26 cellular contexts compared by ENCODE assay signal in genomic region chr3:103380391-103380790, GRCh38.
"Had no signal": no experiment of that assay in that cellular context is flagged by ENCODE, and none has a peak within 500 bp of the region (broad histone marks: within the 10 kb centered on the region; RNA-seq: fewer than 3 reads in every experiment).

No MANE protein-coding gene starts in this region.

- H3K36me3 ChIP-seq: stomach, suprapubic skin, thoracic aorta, thyroid gland, tibial artery, tibial nerve, transverse colon, upper lobe of left lung, upper lobe of right lung, uterus, vagina had no signal

- H3K27ac ChIP-seq: stomach, suprapubic skin, testis, thoracic aorta, thyroid gland, tibial artery, tibial nerve, transverse colon, upper lobe of left lung, upper lobe of right lung, uterus, vagina had no signal

- DNase-seq: stimulated activated CD4-positive, alpha-beta T cell treated with anti-CD3 and anti-CD28 coated beads, Interleukin-2, amount 100 ng/mL, for 48 hours; stimulated activated CD4-positive, alpha-beta T cell treated with anti-CD3 and anti-CD28 coated beads, Interleukin-4, amount 100 ng/mL, for 1 hour; stimulated activated CD4-positive, alpha-beta T cell treated with anti-CD3 and anti-CD28 coated beads, Interleukin-4, amount 100 ng/mL, for 24 hours; stimulated activated CD4-positive, alpha-beta T cell treated with anti-CD3 and anti-CD28 coated beads, Interleukin-4, amount 100 ng/mL, for 4 hours; stimulated activated CD8-positive, alpha-beta memory T cell treated with anti-CD3 and anti-CD28 coated beads, Interleukin-4, amount 100 ng/mL, for 48 hours; stimulated activated naive B cell treated with anti-CD40 and anti-IgM and Interleukin-4, amounts not matched to agents 10 μg/mL and 1 μg/mL and 100 μg/mL, for 72 hours; stimulated activated naive CD4-positive, alpha-beta T cell; stimulated activated naive CD4-positive, alpha-beta T cell treated with Interleukin-2 at 50 U/mL for 16 hours; stimulated activated naive CD8-positive, alpha-beta T cell treated with anti-CD3 and anti-CD28 coated beads, Interleukin-15, amount 100 ng/mL, for 72 hours; stimulated activated naive CD8-positive, alpha-beta T cell treated with anti-CD3 and anti-CD28 coated beads, Interleukin-15, Interleukin-2, amounts not matched to agents 100 U/mL and 50 U/mL, for 24 hours; stomach; substantia nigra; testis; thyroid gland; tibial artery; transverse colon; upper lobe of left lung; upper lobe of right lung; uterus had no signal

- H3K9me3 ChIP-seq: suprapubic skin, testis, thoracic aorta, thyroid gland, tibial artery, tibial nerve, transverse colon, upper lobe of left lung, upper lobe of right lung, uterus, vagina had no signal

- H3K27me3 ChIP-seq: stomach, suprapubic skin, testis, thyroid gland, tibial artery, tibial nerve, transverse colon, upper lobe of left lung, upper lobe of right lung, uterus, vagina had no signal

- ATAC-seq: stimulated activated effector memory CD8-positive, alpha-beta T cell treated with anti-CD3 and anti-CD28 coated beads, Interleukin-12 subunit alpha, Interleukin-12 subunit beta, amount 100 ng/mL, for 72 hours; stimulated activated memory B cell treated with anti-CD40 and anti-IgM and Interleukin-4, amounts not matched to agents 10 μg/mL and 1 μg/mL and 100 μg/mL, for 72 hours; stimulated activated naive B cell treated with anti-CD40 and anti-IgM and Interleukin-4, amounts not matched to agents 10 μg/mL and 1 μg/mL and 100 μg/mL, for 72 hours; stimulated activated naive CD8-positive, alpha-beta T cell treated with anti-CD3 and anti-CD28 coated beads, Interleukin-15, amount 100 ng/mL, for 72 hours; stimulated activated naive CD8-positive, alpha-beta T cell treated with anti-CD3 and anti-CD28 coated beads, Interleukin-15, Interleukin-2, amounts not matched to agents 100 U/mL and 50 U/mL, for 24 hours; upper lobe of right lung had no signal

- H3K4me1 ChIP-seq: stomach, suprapubic skin, testis, thyroid gland, tibial artery, tibial nerve, transverse colon, upper lobe of left lung, upper lobe of right lung, uterus, vagina had no signal

- H3K4me3 ChIP-seq: stomach, suprapubic skin, testis, thoracic aorta, thyroid gland, tibial artery, tibial nerve, transverse colon, upper lobe of left lung, upper lobe of right lung, uterus, vagina had no signal

- FAIRE-seq: urothelium cell line had no signal
